ENCODE assay signal across 11 cellular contexts in genomic region chr12:62760779-62761178, GRCh38.
DNase-seq lines count a peak whose midpoint lies in the region; ATAC-seq and TF ChIP-seq lines count a peak whose summit lies in the region.
"Had no signal": no experiment of that assay in that cellular context is flagged by ENCODE, and none has a peak within 500 bp of the region (broad histone marks: within the 10 kb centered on the region; RNA-seq: fewer than 3 reads in every experiment).

No MANE protein-coding gene starts in this region.

- peak; percentile 98 for ATAC-seq in HG03039 (IDR thresholded peaks at IDR 0.05; ENCODE audit: unreplicated experiment)
- peak; percentile 68 for ATAC-seq in stimulated activated effector memory CD8-positive, alpha-beta T cell treated with anti-CD3 and anti-CD28 coated beads, Interleukin-12 subunit alpha, Interleukin-12 subunit beta, amount 100 ng/mL, for 72 hours

- peak; percentile 10 for DNase-seq in NCI-H510A treated with DMSO at 0.1 percent for 48 hours (lab: John Stamatoyannopoulos, UW)
- no peak for DNase-seq in NCI-H510A (lab: John Stamatoyannopoulos, UW)
- DNase-seq in amniotic epithelial cell (ENCODE audit: low read depth): peak; percentile 94
- DNase-seq in stimulated activated effector memory CD8-positive, alpha-beta T cell treated with anti-CD3 and anti-CD28 coated beads, Interleukin-12 subunit alpha, Interleukin-12 subunit beta, amount 100 ng/mL, for 72 hours (ENCODE audit: low spot score in 2 of 2): no peak
- DNase-seq in stimulated activated naive CD4-positive, alpha-beta T cell (lab: John Stamatoyannopoulos, UW): no peak
- DNase-seq in tibial artery: no peak
- DNase-seq in SW 1271 (lab: John Stamatoyannopoulos, UW): no peak
- DNase-seq: activated naive CD8-positive, alpha-beta T cell treated with anti-CD3 and anti-CD28 coated beads, Interleukin-2, amount 10 ng/mL, durations not matched to agents 7 days and 5 days; H9 had no signal

- H3K27ac Mint-ChIP-seq in stimulated activated effector memory CD8-positive, alpha-beta T cell treated with anti-CD3 and anti-CD28 coated beads, Interleukin-12 subunit alpha, Interleukin-12 subunit beta, amount 100 ng/mL, for 72 hours: peak overlapping the region; percentile 52
- H3K27ac Mint-ChIP-seq: activated naive CD8-positive, alpha-beta T cell treated with anti-CD3 and anti-CD28 coated beads, Interleukin-2, amount 10 ng/mL, durations not matched to agents 7 days and 5 days had no signal

- H3K4me1 Mint-ChIP-seq in stimulated activated effector memory CD8-positive, alpha-beta T cell treated with anti-CD3 and anti-CD28 coated beads, Interleukin-12 subunit alpha, Interleukin-12 subunit beta, amount 100 ng/mL, for 72 hours: peaks cover 22% of the 10 kb centered on the region
- H3K4me1 Mint-ChIP-seq: H9 had no signal

- peaks cover 0 to 19% (median 13%) of the 10 kb centered on the region in 4 donors for H3K4me1 ChIP-seq in tibial artery

- no peak for TF ChIP-seq CTCF in tibial artery (IDR thresholded peaks at IDR 0.05)

- peak overlapping the region; percentile 13 for H3K4me3 Mint-ChIP-seq in stimulated activated effector memory CD8-positive, alpha-beta T cell treated with anti-CD3 and anti-CD28 coated beads, Interleukin-12 subunit alpha, Interleukin-12 subunit beta, amount 100 ng/mL, for 72 hours
- H3K4me3 Mint-ChIP-seq: activated naive CD8-positive, alpha-beta T cell treated with anti-CD3 and anti-CD28 coated beads, Interleukin-2, amount 10 ng/mL, durations not matched to agents 7 days and 5 days; H9 had no signal

- H3K4me3 ChIP-seq in tibial artery: no peak overlapping the region

- H3K9me3 Mint-ChIP-seq in stimulated activated effector memory CD8-positive, alpha-beta T cell treated with anti-CD3 and anti-CD28 coated beads, Interleukin-12 subunit alpha, Interleukin-12 subunit beta, amount 100 ng/mL, for 72 hours: no peaks in the 10 kb centered on the region

- no peaks in the 10 kb centered on the region for H3K9me3 ChIP-seq in tibial artery

- H3K27me3 ChIP-seq in tibial artery: no peaks in the 10 kb centered on the region

- peak overlapping the region in 1 of 2 donors; percentile 22 for H3K27ac ChIP-seq in tibial artery
- H3K27ac ChIP-seq: 22Rv1 had no signal

- H3K36me3 Mint-ChIP-seq in stimulated activated effector memory CD8-positive, alpha-beta T cell treated with anti-CD3 and anti-CD28 coated beads, Interleukin-12 subunit alpha, Interleukin-12 subunit beta, amount 100 ng/mL, for 72 hours: no peaks in the 10 kb centered on the region
- H3K36me3 Mint-ChIP-seq: activated naive CD8-positive, alpha-beta T cell treated with anti-CD3 and anti-CD28 coated beads, Interleukin-2, amount 10 ng/mL, durations not matched to agents 7 days and 5 days had no signal

- H3K36me3 ChIP-seq in tibial artery: no peaks in the 10 kb centered on the region

- intact Hi-C loops in tibial artery (cut with DNase I; ENCODE audit: low total_unique reads): no loop called here

Comparison
In these comparisons a context has a peak if more than half of its experiments do, and no peak if none do; other contexts are left out.
1. DNase-seq: peak in NCI-H510A treated with DMSO at 0.1 percent for 48 hours (single experiment) and amniotic epithelial cell (single experiment); none in NCI-H510A (single experiment), stimulated activated effector memory CD8-positive, alpha-beta T cell treated with anti-CD3 and anti-CD28 coated beads, Interleukin-12 subunit alpha, Interleukin-12 subunit beta, amount 100 ng/mL, for 72 hours (0 of 2), stimulated activated naive CD4-positive, alpha-beta T cell (0 of 6), tibial artery (0 of 2) and SW 1271 (0 of 2).